In the genomic region with DNA sequence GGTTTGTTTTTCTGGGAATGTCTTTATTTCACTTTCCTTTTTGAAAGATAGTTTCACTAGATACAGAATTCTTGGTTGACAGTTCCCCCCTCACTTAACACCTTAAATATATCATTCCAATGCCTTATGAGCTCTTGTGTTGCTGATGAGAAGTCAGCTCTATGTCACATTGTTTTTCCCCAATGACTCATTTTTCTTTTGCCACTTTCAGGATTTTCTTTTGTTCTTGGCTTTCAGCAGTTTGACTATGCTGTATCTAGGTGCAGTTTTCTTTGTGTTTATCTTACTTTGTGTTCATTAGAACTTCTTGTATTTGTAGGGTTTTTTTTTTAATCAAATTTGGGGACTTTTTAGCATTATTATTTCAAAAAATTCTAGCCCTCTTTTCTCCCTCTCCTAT, we compare ENCODE assay signal across 24 cellular contexts.
"Had no signal": no experiment of that assay in that cellular context is flagged by ENCODE, and none has a peak within 500 bp of the region (broad histone marks: within the 10 kb centered on the region; RNA-seq: fewer than 3 reads in every experiment).

No MANE protein-coding gene starts in this region.

- FAIRE-seq: endometrium, frontal cortex, pancreas had no signal

- DNase-seq: activated CD8-positive, alpha-beta memory T cell treated with anti-CD3 and anti-CD28 coated beads, Interleukin-2, amount 50 U/mL, for 48 hours; activated effector memory CD4-positive, alpha-beta T cell treated with anti-CD3 and anti-CD28 coated beads, Interleukin-2, amount 50 U/mL, for 16 hours; activated naive CD4-positive, alpha-beta T cell treated with anti-CD3 and anti-CD28 coated beads, Interleukin-2, amount 50 U/mL, for 16 hours; activated T-cell treated with anti-CD3 and anti-CD28 coated beads, Interleukin-2, amount 50 U/mL, for 48 hours; anterior cingulate cortex; body of pancreas; effector CD4-positive, alpha-beta T cell; glutamatergic neuron; left cardiac atrium; pancreas; psoas muscle; right cardiac atrium; stimulated activated CD4-positive, alpha-beta T cell treated with anti-CD3 and anti-CD28 coated beads, Interleukin-4, amount 100 ng/mL, for 4 hours; substantia nigra; T-helper 9 cell; tibial artery had no signal

- H2AFZ ChIP-seq: hepatocyte had no signal

- H3K4me1 Mint-ChIP-seq: memory B cell had no signal

- H3K27ac Mint-ChIP-seq: memory B cell; nephron; stimulated activated naive CD8-positive, alpha-beta T cell treated with anti-CD3 and anti-CD28 coated beads, Interleukin-15, Interleukin-2, amounts not matched to agents 100 ng/mL and 50 ng/mL, for 24 hours; WTC11 had no signal

- H3K4me1 ChIP-seq: pancreas had no signal

- H3K4me3 Mint-ChIP-seq: memory B cell; nephron; stimulated activated naive CD8-positive, alpha-beta T cell treated with anti-CD3 and anti-CD28 coated beads, Interleukin-15, Interleukin-2, amounts not matched to agents 100 ng/mL and 50 ng/mL, for 24 hours; WTC11 had no signal

- H3K79me2 ChIP-seq: hepatocyte had no signal

- H3K4me2 ChIP-seq: hepatocyte had no signal

- H3K27me3 ChIP-seq: body of pancreas, hepatocyte, neutrophil, pancreas, tibial artery had no signal

- H3K4me3 ChIP-seq: body of pancreas, hepatocyte, pancreas, psoas muscle, tibial artery had no signal

- H3K36me3 ChIP-seq: neutrophil, pancreas, tibial artery had no signal

- ATAC-seq: body of pancreas, left cardiac atrium, pancreas, psoas muscle, right cardiac atrium, WTC11 had no signal

- H3K9me3 ChIP-seq: pancreas had no signal
